11 cellular contexts compared by ENCODE assay signal in the genomic region with DNA sequence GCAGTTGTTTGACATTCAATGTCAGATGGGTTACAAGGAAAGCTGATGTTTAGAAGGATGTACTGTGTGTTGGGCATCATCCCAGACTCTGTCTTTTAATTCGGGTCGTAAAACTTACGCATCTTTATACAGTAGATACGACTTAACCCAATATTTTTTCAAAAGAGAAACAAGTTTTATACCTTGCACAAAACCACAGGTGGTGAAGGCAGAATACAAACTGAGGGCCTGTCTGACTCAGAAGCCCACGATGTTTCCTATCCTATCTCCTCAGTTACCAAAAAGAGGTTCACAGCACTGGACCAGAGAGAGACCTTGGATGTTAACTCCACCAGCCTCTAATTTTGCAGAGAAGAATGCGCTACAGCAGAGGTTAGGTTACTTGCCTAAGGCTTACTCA.
DNase-seq lines count a peak whose midpoint lies in the region; ATAC-seq, FAIRE-seq and TF ChIP-seq lines count a peak whose summit lies in the region.
"Had no signal": no experiment of that assay in that cellular context is flagged by ENCODE, and none has a peak within 500 bp of the region (broad histone marks: within the 10 kb centered on the region; RNA-seq: fewer than 3 reads in every experiment).

No MANE protein-coding gene starts in this region.

- ATAC-seq in Right ventricle myocardium inferior (no peak), HG03097 (IDR thresholded peaks at IDR 0.05; ENCODE audit: low FRiP score, unreplicated experiment) (no peak)
- ATAC-seq in naive thymus-derived CD4-positive, alpha-beta T cell, result no peak
- ATAC-seq: K562 had no signal

- DNase-seq in right atrium auricular region (ENCODE audit: low spot score) (no peak), Right ventricle myocardium inferior (ENCODE audit: missing footprints) (no peak), astrocyte (ENCODE audit: low read depth) (no peak), transverse colon (no peak), frontal cortex (ENCODE audit: low spot score in 2 of 2) (no peak), GM03348 (ENCODE audit: low spot score) (no peak)
- peak in 4 of 9 donors; percentile 16 to 56 (median 33) for DNase-seq in naive thymus-derived CD4-positive, alpha-beta T cell
- DNase-seq: activated B cell treated with CpG ODN at 0.5 μM for 24 hours, SHP77 treated with DMSO at 0.1 percent for 48 hours had no signal

- no peak for TF ChIP-seq CTCF in right atrium auricular region (IDR thresholded peaks at IDR 0.05)
- TF ChIP-seq CTCF in astrocyte (IDR thresholded peaks at IDR 0.05; ENCODE audit: insufficient read depth, low read depth, low read length), result no peak
- TF ChIP-seq CTCF in transverse colon (IDR thresholded peaks at IDR 0.05), result no peak

- no peaks in the 10 kb centered on the region for H3K27me3 ChIP-seq in right atrium auricular region
- H3K27me3 ChIP-seq in astrocyte (ENCODE audit: insufficient read depth, low read length), result no peaks in the 10 kb centered on the region
- H3K27me3 ChIP-seq in naive thymus-derived CD4-positive, alpha-beta T cell (ENCODE audit: control insufficient read depth in 2 of 2, insufficient read depth in 2 of 2, low read length in 2 of 2), result no peaks in the 10 kb centered on the region
- H3K27me3 ChIP-seq in transverse colon, result no peaks in the 10 kb centered on the region

- H3K27ac Mint-ChIP-seq in astrocyte (ENCODE audit: unreplicated experiment), result no peak overlapping the region
- H3K27ac Mint-ChIP-seq in naive thymus-derived CD4-positive, alpha-beta T cell, result peak overlapping the region; percentile 96 to 100 (median 97)
- H3K27ac Mint-ChIP-seq: activated B cell treated with CpG ODN at 0.5 μM for 24 hours had no signal

- POLR2A ChIA-PET in naive thymus-derived CD4-positive, alpha-beta T cell (lab: Charles Lee), result interaction anchor here (0.6 to 3.4 kb wide), 13 partner anchors 9 to 476 kb away, joined by 3 to 18 read pairs (median 6); a partner anchor contains a TSS

- H3K4me1 Mint-ChIP-seq in astrocyte (ENCODE audit: low read depth, unreplicated experiment), result peaks cover 30% of the 10 kb centered on the region
- peaks cover 57 to 99% (median 92%) of the 10 kb centered on the region in 7 donors for H3K4me1 Mint-ChIP-seq in naive thymus-derived CD4-positive, alpha-beta T cell

- H3K4me1 ChIP-seq in right atrium auricular region (peaks cover 0 to 43% of the 10 kb centered on the region in 2 donors), astrocyte (ENCODE audit: insufficient read depth, low read length) (peaks cover 30% of the 10 kb centered on the region), transverse colon (peaks cover 10 to 30% (median 13%) of the 10 kb centered on the region in 4 donors)
- H3K4me1 ChIP-seq in naive thymus-derived CD4-positive, alpha-beta T cell (ENCODE audit: control insufficient read depth in 2 of 2, insufficient read depth in 2 of 2, low read length in 2 of 2), result peaks cover 57 to 81% of the 10 kb centered on the region in 2 donors

- no peaks in the 10 kb centered on the region for H3K79me2 ChIP-seq in astrocyte (ENCODE audit: insufficient read depth, low read length)

- H3K9me3 Mint-ChIP-seq in astrocyte (ENCODE audit: unreplicated experiment), result no peaks in the 10 kb centered on the region
- H3K9me3 Mint-ChIP-seq in naive thymus-derived CD4-positive, alpha-beta T cell, result peaks cover 0 to 3% (median 0%) of the 10 kb centered on the region in 11 donors
- H3K9me3 Mint-ChIP-seq: activated B cell treated with CpG ODN at 0.5 μM for 24 hours had no signal

- CTCF ChIA-PET in naive thymus-derived CD4-positive, alpha-beta T cell (lab: Charles Lee), result interaction anchor here (1.0 to 4.9 kb wide), 8 partner anchors 11 to 493 kb away, joined by 3 to 33 read pairs (median 4); no protein-coding TSS in a partner anchor

- H4K20me1 ChIP-seq in astrocyte (ENCODE audit: insufficient read depth, low read length), result no peaks in the 10 kb centered on the region

- no peak for TF ChIP-seq EP300 in transverse colon (IDR thresholded peaks at IDR 0.05; ENCODE audit: low read depth)

- 57 to 69% methylated on average over 5 to 6 of the region's 6 CpGs for WGBS in transverse colon (ENCODE audit: low coverage in 1 of 2), 2 donors

- peaks cover 5% of the 10 kb centered on the region for H3K27me3 Mint-ChIP-seq in astrocyte (ENCODE audit: low read depth, unreplicated experiment)
- H3K27me3 Mint-ChIP-seq in naive thymus-derived CD4-positive, alpha-beta T cell, result no peaks in the 10 kb centered on the region
- H3K27me3 Mint-ChIP-seq: activated B cell treated with CpG ODN at 0.5 μM for 24 hours had no signal

- no peak overlapping the region for H3K4me2 ChIP-seq in astrocyte (ENCODE audit: low read length)

- peak; percentile 76 for FAIRE-seq in astrocyte (lab: Jason Lieb, UNC)
- FAIRE-seq in frontal cortex (lab: Jason Lieb, UNC), result no peak
- FAIRE-seq: K562 had no signal

- H3K4me3 ChIP-seq in right atrium auricular region (no peak overlapping the region), astrocyte (ENCODE audit: insufficient read depth, low read depth, low read length) (no peak overlapping the region), transverse colon (no peak overlapping the region)
- peak overlapping the region; percentile 10 for H3K4me3 ChIP-seq in naive thymus-derived CD4-positive, alpha-beta T cell (ENCODE audit: low read length)
- H3K4me3 ChIP-seq: K562 had no signal

- no peak for TF ChIP-seq POLR2A in transverse colon (IDR thresholded peaks at IDR 0.05)

- H3K27ac ChIP-seq in right atrium auricular region (peak overlapping the region; percentile 63 to 84), astrocyte (ENCODE audit: low read depth, low read length) (no peak overlapping the region), transverse colon (peak overlapping the region; percentile 58 to 78 (median 62))
- peak overlapping the region; percentile 63 for H3K27ac ChIP-seq in naive thymus-derived CD4-positive, alpha-beta T cell (ENCODE audit: low read depth, low read length)

- no peak overlapping the region for H3K4me3 Mint-ChIP-seq in astrocyte (ENCODE audit: unreplicated experiment)
- H3K4me3 Mint-ChIP-seq in naive thymus-derived CD4-positive, alpha-beta T cell, result peak overlapping the region; percentile 45 to 89 (median 82)
- H3K4me3 Mint-ChIP-seq: activated B cell treated with CpG ODN at 0.5 μM for 24 hours had no signal

- H3K36me3 Mint-ChIP-seq in astrocyte (ENCODE audit: low read depth, unreplicated experiment), result no peaks in the 10 kb centered on the region
- peaks cover 0 to 10% (median under 1%) of the 10 kb centered on the region in 5 donors for H3K36me3 Mint-ChIP-seq in naive thymus-derived CD4-positive, alpha-beta T cell

- H3K9me3 ChIP-seq in right atrium auricular region (no peaks in the 10 kb centered on the region), astrocyte (ENCODE audit: insufficient read depth, low read depth, low read length) (no peaks in the 10 kb centered on the region), transverse colon (no peaks in the 10 kb centered on the region)
- H3K9me3 ChIP-seq in naive thymus-derived CD4-positive, alpha-beta T cell (ENCODE audit: control insufficient read depth in 2 of 3, low read length in 3 of 3), result no peaks in the 10 kb centered on the region

- no peak overlapping the region for H3K9ac ChIP-seq in astrocyte (ENCODE audit: low read length)

- intact Hi-C loops in Right ventricle myocardium inferior (cut with DNase I), result no loop called here
- intact Hi-C loops in naive thymus-derived CD4-positive, alpha-beta T cell (cut with micrococcal nuclease), result loop anchor here (5.0 to 10.0 kb wide), 8 partner anchors 183 to 1275 kb away; a partner anchor contains a TSS
- intact Hi-C loops in transverse colon (cut with DNase I; ENCODE audit: low total_unique reads), result no loop called here

- H3K36me3 ChIP-seq in right atrium auricular region, result no peaks in the 10 kb centered on the region
- no peaks in the 10 kb centered on the region for H3K36me3 ChIP-seq in astrocyte (ENCODE audit: insufficient read depth, low read length)
- H3K36me3 ChIP-seq in naive thymus-derived CD4-positive, alpha-beta T cell (ENCODE audit: control insufficient read depth in 2 of 3, insufficient read depth in 3 of 3, low read length in 3 of 3), result no peaks in the 10 kb centered on the region
- H3K36me3 ChIP-seq in transverse colon, result no peaks in the 10 kb centered on the region

- in situ Hi-C loops in transverse colon (cut with MboI; ENCODE audit: low pct_ligation_motif_present in 1 of 4, low pct_unique_long_range_greater_than_20kb in 1 of 4, low sequenced_read_pairs in 3 of 4), result no loop called here

- H2AFZ ChIP-seq in astrocyte (ENCODE audit: low read depth, low read length), result no peak overlapping the region

Comparison
In these comparisons a context has a peak if more than half of its experiments do, and no peak if none do; other contexts are left out.
1. intact Hi-C loops: an anchor here in naive thymus-derived CD4-positive, alpha-beta T cell (5.0 to 10.0 kb wide); none called in Right ventricle myocardium inferior and transverse colon.